ENCODE assay signal across 13 cellular contexts in the genomic region with DNA sequence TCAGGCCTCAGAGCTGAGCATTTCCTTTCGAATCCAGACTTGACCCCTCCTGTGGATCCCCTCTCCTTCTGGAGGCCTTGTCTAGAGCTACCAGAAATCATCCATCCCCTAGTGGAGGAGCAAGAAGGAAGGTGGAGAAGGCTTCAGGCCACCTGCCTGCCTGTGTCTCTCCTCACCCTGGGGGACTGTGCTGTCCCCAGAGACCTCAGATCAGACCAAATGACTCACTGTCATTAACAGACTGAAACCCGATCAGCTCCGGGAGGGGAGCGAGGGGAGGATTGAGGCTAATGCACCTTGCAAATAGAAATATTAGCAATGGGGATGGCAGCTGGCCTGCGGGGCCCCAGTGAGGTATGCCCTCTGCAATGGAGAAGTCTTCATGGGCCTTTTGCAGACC. TPM values are rescaled to one million over a fixed set of nuclear protein-coding genes. Genes with fewer than 3 reads are reported as not detected.
DNase-seq lines count a peak whose midpoint lies in the region; ATAC-seq and TF ChIP-seq lines count a peak whose summit lies in the region.
"Had no signal": no experiment of that assay in that cellular context is flagged by ENCODE, and none has a peak within 500 bp of the region (broad histone marks: within the 10 kb centered on the region; RNA-seq: fewer than 3 reads in every experiment).

No MANE protein-coding gene starts in this region.

- TF ChIP-seq CTCF in GM06990 (IDR thresholded peaks at IDR 0.05; ENCODE audit: insufficient read depth, low read length, poor library complexity, severe bottlenecking) = no peak
- no peak for TF ChIP-seq CTCF in PC-9 (conservative IDR thresholded peaks at IDR 0.05)
- TF ChIP-seq CTCF in CD14-positive monocyte (IDR thresholded peaks at IDR 0.05) = no peak

- peaks cover 42% of the 10 kb centered on the region for H3K4me1 ChIP-seq in PC-9 (replicated peaks; ENCODE audit: insufficient read depth)

- no peak overlapping the region for H2AFZ ChIP-seq in PC-9

- peaks cover 10% of the 10 kb centered on the region; the same call in 1 of the 2 replicates for H3F3A ChIP-seq in PC-9 (ENCODE audit: insufficient read depth, low read depth)

- H3K9me2 ChIP-seq in PC-9 (ENCODE audit: insufficient read depth) = no peaks in the 10 kb centered on the region

- peaks cover 0 to 3% (median 0%) of the 10 kb centered on the region in 7 donors for H3K9me3 Mint-ChIP-seq in CD14-positive monocyte
- H3K9me3 Mint-ChIP-seq: stimulated activated naive CD8-positive, alpha-beta T cell treated with anti-CD3 and anti-CD28 coated beads, Interleukin-15, amount 100 ng/mL, for 72 hours had no signal

- H3K36me3 ChIP-seq in GM06990 (ENCODE audit: control insufficient read depth, insufficient read depth, low read length) (no peaks in the 10 kb centered on the region), PC-9 (ENCODE audit: low read depth) (no peaks in the 10 kb centered on the region)

- ATAC-seq in GM19455 (IDR thresholded peaks at IDR 0.05; ENCODE audit: unreplicated experiment) = peak; percentile 61
- peak; percentile 81 for ATAC-seq in HG03139 (IDR thresholded peaks at IDR 0.05; ENCODE audit: unreplicated experiment)
- no peak for ATAC-seq in HG02571 (IDR thresholded peaks at IDR 0.05; ENCODE audit: unreplicated experiment)
- ATAC-seq in HG03045 (IDR thresholded peaks at IDR 0.05; ENCODE audit: unreplicated experiment) = no peak
- ATAC-seq: stimulated activated naive CD8-positive, alpha-beta T cell treated with anti-CD3 and anti-CD28 coated beads, Interleukin-15, amount 100 ng/mL, for 72 hours had no signal

- peaks cover 9 to 19% (median 12%) of the 10 kb centered on the region in 3 donors for H3K27me3 Mint-ChIP-seq in CD14-positive monocyte (ENCODE audit: low read depth in 3 of 3)
- H3K27me3 Mint-ChIP-seq: stimulated activated naive CD8-positive, alpha-beta T cell treated with anti-CD3 and anti-CD28 coated beads, Interleukin-15, amount 100 ng/mL, for 72 hours had no signal

- no peak overlapping the region for H3K27ac Mint-ChIP-seq in CD14-positive monocyte

- H3K27me3 ChIP-seq in GM06990 (replicated peaks; ENCODE audit: control insufficient read depth, insufficient read depth, low read length) (no peaks in the 10 kb centered on the region; the same call in 1 of the 2 replicates), PC-9 (ENCODE audit: insufficient read depth, low read depth) (no peaks in the 10 kb centered on the region)

- H4K20me1 ChIP-seq in PC-9 (ENCODE audit: insufficient read depth) = no peaks in the 10 kb centered on the region

- no peaks in the 10 kb centered on the region for H3K9me3 ChIP-seq in PC-9 (ENCODE audit: insufficient read depth, low read depth)

- POLR2A ChIA-PET in PC-9 (lab: Charles Lee; ENCODE audit: unreplicated experiment) = no interaction called here

- DNase-seq in GM06990 (ENCODE audit: extremely low read depth, insufficient read length) (peak; percentile 54), PC-9 (peak in 1 of 2 experiments; percentile 53), CD14-positive monocyte (ENCODE audit: low spot score) (no peak), NCI-H1048 (lab: John Stamatoyannopoulos, UW) (no peak)
- DNase-seq: stimulated activated naive CD8-positive, alpha-beta T cell treated with anti-CD3 and anti-CD28 coated beads, Interleukin-15, amount 100 ng/mL, for 72 hours; T-helper 9 cell had no signal

- H3K4me3 ChIP-seq in GM06990 (replicated peaks; ENCODE audit: low read depth, low read length) = no peak overlapping the region
- H3K4me3 ChIP-seq in PC-9 = no peak overlapping the region

- H3K4me1 Mint-ChIP-seq in CD14-positive monocyte = peaks cover 50% of the 10 kb centered on the region
- H3K4me1 Mint-ChIP-seq: stimulated activated naive CD8-positive, alpha-beta T cell treated with anti-CD3 and anti-CD28 coated beads, Interleukin-15, amount 100 ng/mL, for 72 hours had no signal

- intact Hi-C loops in PC-9 (cut with micrococcal nuclease; ENCODE audit: unreplicated experiment) (loop anchor here (2.0 kb wide), 2 partner anchors 43 to 45 kb away; no protein-coding TSS in a partner anchor), CD14-positive monocyte (cut with micrococcal nuclease) (loop anchor here in 1 of 2 donors (5.0 kb wide), 2 partner anchors 44 to 56 kb away; no protein-coding TSS in a partner anchor)

- peak overlapping the region; percentile 37 for H3K4me2 ChIP-seq in PC-9
- H3K4me2 ChIP-seq: KMS-11 had no signal

- no peak overlapping the region for H3K27ac ChIP-seq in PC-9
- H3K27ac ChIP-seq: KMS-11 had no signal

- H3K4me3 Mint-ChIP-seq in CD14-positive monocyte = no peak overlapping the region
- H3K4me3 Mint-ChIP-seq: stimulated activated naive CD8-positive, alpha-beta T cell treated with anti-CD3 and anti-CD28 coated beads, Interleukin-15, amount 100 ng/mL, for 72 hours had no signal

- no peaks in the 10 kb centered on the region for H3K36me3 Mint-ChIP-seq in CD14-positive monocyte

- no peaks in the 10 kb centered on the region for H3K79me2 ChIP-seq in PC-9 (ENCODE audit: low read depth)

- CTCF ChIA-PET in PC-9 (lab: Charles Lee) = interaction anchor here (1.0 to 2.6 kb wide), 4 partner anchors 21 to 134 kb away, joined by 3 to 20 read pairs (median 4); no protein-coding TSS in a partner anchor

- BruUV-seq in PC-9 (replicated peaks; lab: Mats Ljungman, UMichigan) = no TSS peak

RNA-seq across cellular contexts. Expression of gene MYBPH, which starts 2.1 kb away (rescaled TPM):
- total RNA-seq in PC-9 (2021) = not detected in 2 replicates
- under 1 TPM; 0.16 to 0.52 TPM for polyA plus RNA-seq in CD14-positive monocyte
- total RNA-seq: glomerular endothelial cell, osteocyte had no signal

RNA-seq across cellular contexts. Expression of gene CHI3L1, which starts 12.9 kb away (rescaled TPM):
- total RNA-seq in PC-9 (2021) = not detected in 2 replicates
- polyA plus RNA-seq in CD14-positive monocyte = under 1 TPM; 0.37 to 0.43 TPM
- total RNA-seq: osteocyte had no signal

RNA-seq across cellular contexts. Expression of gene ADORA1, which starts 46.0 kb away (rescaled TPM):
- total RNA-seq in PC-9 (2021) = 5.9 and 8.3 TPM in 2 replicates
- 1 to 10 TPM in 1 of 2 donors, not detected in 1; 1.1 TPM for polyA plus RNA-seq in CD14-positive monocyte
- total RNA-seq: glomerular endothelial cell had no signal

RNA-seq across cellular contexts. Expression of gene CHIT1, which starts 55.9 kb away (rescaled TPM):
- not detected in 2 replicates for total RNA-seq in PC-9 (2021)
- under 1 TPM in 1 of 2 donors, not detected in 1; 0.51 TPM for polyA plus RNA-seq in CD14-positive monocyte
- total RNA-seq: glomerular endothelial cell, osteocyte had no signal

Comparison
In these comparisons a context has a peak if more than half of its experiments do, and no peak if none do; other contexts are left out.
1. ATAC-seq: peak in GM19455 (single experiment) and HG03139 (single experiment); none in HG02571 (single experiment) and HG03045 (single experiment).